In the genomic region with DNA sequence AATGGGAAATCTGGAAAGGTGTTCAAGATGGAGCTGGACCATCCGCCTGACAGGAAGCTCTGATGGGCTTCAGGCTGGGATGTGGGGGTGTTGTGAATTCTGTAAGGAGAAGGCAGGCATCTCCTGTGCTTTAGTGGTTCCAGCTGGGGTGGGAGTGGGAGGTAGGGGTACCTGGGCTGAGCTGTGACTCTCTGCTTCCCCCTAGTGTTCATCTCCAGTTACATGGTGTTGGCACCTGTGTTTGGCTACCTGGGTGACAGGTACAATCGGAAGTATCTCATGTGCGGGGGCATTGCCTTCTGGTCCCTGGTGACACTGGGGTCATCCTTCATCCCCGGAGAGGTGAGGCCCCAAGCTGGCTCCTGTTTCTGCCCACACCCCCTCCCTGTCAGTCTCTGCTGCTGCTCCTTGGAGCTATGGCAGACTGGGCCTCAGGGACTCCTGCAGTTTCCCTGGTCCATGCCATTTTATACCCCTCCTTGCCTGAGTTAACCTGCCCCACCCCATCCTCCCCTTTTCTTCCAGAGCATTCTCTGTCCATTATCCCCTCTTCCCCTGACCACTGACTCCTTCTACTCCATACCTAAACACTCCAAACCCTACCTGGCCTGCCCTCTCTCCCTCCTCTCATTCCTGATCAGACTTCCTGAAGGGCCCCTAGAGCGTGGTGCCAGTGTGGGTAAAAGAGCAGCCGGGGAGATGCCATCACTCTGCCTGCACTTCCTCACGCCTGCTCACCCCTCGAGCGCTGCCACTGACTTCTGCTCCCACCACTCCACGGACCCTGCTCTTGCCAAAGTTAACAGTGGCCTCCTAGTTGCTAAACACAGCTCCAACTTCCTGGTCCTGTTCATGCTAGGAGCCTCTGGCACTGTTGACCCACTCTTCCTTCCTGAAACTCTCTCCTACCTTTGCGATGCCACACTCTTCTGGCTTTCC, we compare ENCODE assay signal across 9 cellular contexts. TPM values are rescaled to one million over a fixed set of nuclear protein-coding genes. Genes with fewer than 3 reads are reported as not detected.
DNase-seq lines count a peak whose midpoint lies in the region; ATAC-seq, FAIRE-seq and TF ChIP-seq lines count a peak whose summit lies in the region.
"Had no signal": no experiment of that assay in that cellular context is flagged by ENCODE, and none has a peak within 500 bp of the region (broad histone marks: within the 10 kb centered on the region; RNA-seq: fewer than 3 reads in every experiment).

No MANE protein-coding gene starts in this region.

- H3K4me3 ChIP-seq in cardiac fibroblast (replicated peaks in 1 of 2; ENCODE audit: low read depth in 2 of 2, low read length in 2 of 2) (no peak overlapping the region), trophoblast cell (ENCODE audit: low read depth, low read length) (no peak overlapping the region)

- no peak overlapping the region for H4K8ac ChIP-seq in trophoblast cell (ENCODE audit: low read depth, low read length)

- no peak overlapping the region for H2BK120ac ChIP-seq in trophoblast cell (ENCODE audit: insufficient read depth, low read length, poor library complexity)

- H3K9me3 ChIP-seq in trophoblast cell (ENCODE audit: insufficient read depth, low read depth, low read length) = no peaks in the 10 kb centered on the region

- FAIRE-seq in GM19239 (lab: Jason Lieb, UNC) = no peak

- no peak overlapping the region for H4K91ac ChIP-seq in trophoblast cell (ENCODE audit: low read depth, low read length)

- H3K4me2 ChIP-seq in trophoblast cell (ENCODE audit: low read length) = no peak overlapping the region

- no peak overlapping the region for H2BK5ac ChIP-seq in trophoblast cell (ENCODE audit: low read depth, low read length, poor library complexity)

- H3K79me1 ChIP-seq in trophoblast cell (ENCODE audit: low read length) = peaks cover 9% of the 10 kb centered on the region

- no peak overlapping the region for H4K12ac ChIP-seq in trophoblast cell (ENCODE audit: low read depth, low read length)

- H3K4me1 ChIP-seq in trophoblast cell (ENCODE audit: control insufficient read depth in 1 of 2, insufficient read depth in 2 of 2, low read length in 2 of 2) = peaks cover 5 to 6% of the 10 kb centered on the region in 2 experiments

- WGBS in trophoblast cell (ENCODE audit: extremely low coverage, insufficient coverage, insufficient read length) = no CpG with 5 or more reads among the region's 11 CpGs

- peak; percentile 17 for TF ChIP-seq CTCF in cardiac fibroblast (IDR thresholded peaks at IDR 0.05; ENCODE audit: low read depth, low read length)

- H3K79me2 ChIP-seq in trophoblast cell (ENCODE audit: control insufficient read depth, insufficient read depth, low read length, poor library complexity) = peaks cover 6% of the 10 kb centered on the region

- DNase-seq in NCI-H82 (lab: John Stamatoyannopoulos, UW) (peak; percentile 33), NCI-H82 treated with DMSO at 0.1 percent for 48 hours (lab: John Stamatoyannopoulos, UW; ENCODE audit: unreplicated experiment) (no peak), NCI-H1105 (lab: John Stamatoyannopoulos, UW) (peak; percentile 19), cardiac fibroblast (ENCODE audit: low read depth in 2 of 2) (no peak), trophoblast cell (peak; percentile 8 to 57), amygdala (lab: John Stamatoyannopoulos, UW) (no peak), GM19239 (ENCODE audit: insufficient read length, low spot score) (no peak)

- H3K9ac ChIP-seq in trophoblast cell (ENCODE audit: low read length) = no peak overlapping the region

- no peak overlapping the region for H3K23ac ChIP-seq in trophoblast cell (ENCODE audit: low read length)

- ATAC-seq in GM18505 (IDR thresholded peaks at IDR 0.05; ENCODE audit: unreplicated experiment) = no peak

- H3K36me3 ChIP-seq in trophoblast cell (ENCODE audit: control insufficient read depth in 1 of 2, insufficient read depth in 2 of 2, low read length in 2 of 2) = peaks cover 31 to 39% of the 10 kb centered on the region in 2 experiments

- H3K27ac ChIP-seq in trophoblast cell (ENCODE audit: low read depth, low read length) = no peak overlapping the region
- H3K27ac ChIP-seq: epithelial cell of prostate had no signal

- no peak overlapping the region for H2AFZ ChIP-seq in trophoblast cell (ENCODE audit: insufficient read depth, low read length, poor library complexity)

- no peak overlapping the region for H2BK12ac ChIP-seq in trophoblast cell (ENCODE audit: low read length)

- no peak overlapping the region for H3K18ac ChIP-seq in trophoblast cell (ENCODE audit: low read length)

- TF ChIP-seq POLR2A in GM18505 (IDR thresholded peaks at IDR 0.05; ENCODE audit: borderline replicate concordance, extremely low read depth, insufficient read depth, insufficient read length) = no peak

- H3K14ac ChIP-seq in trophoblast cell (ENCODE audit: low read length) = no peak overlapping the region

- H2AK5ac ChIP-seq in trophoblast cell (ENCODE audit: low read length) = no peak overlapping the region

- H3K27me3 ChIP-seq in trophoblast cell (ENCODE audit: insufficient read depth, low read length) = no peaks in the 10 kb centered on the region

- no peak overlapping the region for H3K4ac ChIP-seq in trophoblast cell (ENCODE audit: low read depth, low read length)

RNA-seq across cellular contexts. Expression of gene SPNS1, which starts 3.4 kb away (rescaled TPM):
- polyA plus RNA-seq in trophoblast cell (2013) = 50.2 and 56.5 TPM in 2 replicates

RNA-seq across cellular contexts. Expression of gene LAT, which starts 6.9 kb away (rescaled TPM):
- 1.6 and 1.7 TPM in 2 replicates for polyA plus RNA-seq in trophoblast cell (2013)

RNA-seq across cellular contexts. Expression of gene NFATC2IP, which starts 27.2 kb away (rescaled TPM):
- polyA plus RNA-seq in trophoblast cell (2013) = 19.5 and 20.3 TPM in 2 replicates

RNA-seq across cellular contexts. Expression of gene CD19, which starts 46.2 kb away (rescaled TPM):
- not detected in 2 replicates for polyA plus RNA-seq in trophoblast cell (2013)

RNA-seq across cellular contexts. Expression of gene RABEP2, which starts 52.9 kb away (rescaled TPM):
- polyA plus RNA-seq in trophoblast cell (2013) = 9.9 and 10.4 TPM in 2 replicates

Comparison
In these comparisons a context has a peak if more than half of its experiments do, and no peak if none do; other contexts are left out.
1. DNase-seq: peak in NCI-H82 (single experiment), NCI-H1105 (single experiment) and trophoblast cell (2 of 2); none in NCI-H82 treated with DMSO at 0.1 percent for 48 hours (single experiment), cardiac fibroblast (0 of 2), amygdala (0 of 56) and GM19239 (single experiment).